ENCODE assay signal across 8 cellular contexts in genomic region chr3:150371741-150372254, GRCh38. TPM values are rescaled to one million over a fixed set of nuclear protein-coding genes. Genes with fewer than 3 reads are reported as not detected.
A peak's percentile ranks its signal among the peaks of the same experiment; 100 is the strongest.
DNase-seq lines count a peak whose midpoint lies in the region; ATAC-seq, FAIRE-seq and TF ChIP-seq lines count a peak whose summit lies in the region.

No MANE protein-coding gene starts in this region.

- H3K4me1 Mint-ChIP-seq in activated T-cell treated with anti-CD3 and anti-CD28 coated beads, Interleukin-2, amount 50 U/mL, for 4 hours (ENCODE audit: low read depth): peaks cover 6% of the 10 kb centered on the region

- H3K27ac ChIP-seq in A549 (peak overlapping the region; percentile 88 to 90), liver (ENCODE audit: low read depth in 1 of 2, low read length in 2 of 2) (peak overlapping the region; percentile 89 to 91), urinary bladder (ENCODE audit: low read depth) (peak overlapping the region; percentile 45)

- peak; percentile 72 for FAIRE-seq in A549 (lab: Jason Lieb, UNC)

- H3K27me3 ChIP-seq in liver (ENCODE audit: control insufficient read depth in 4 of 4, insufficient read depth in 4 of 4, low read length in 3 of 4): no peaks in the 10 kb centered on the region

- TF ChIP-seq CTCF in A549 (IDR thresholded peaks at IDR 0.05): no peak
- TF ChIP-seq CTCF in choroid plexus epithelial cell (conservative IDR thresholded peaks at IDR 0.05; ENCODE audit: low read depth, low read length): no peak
- TF ChIP-seq CTCF in liver (IDR thresholded peaks at IDR 0.05; ENCODE audit: low read depth, low read length, missing input control): no peak

- WGBS in A549 (ENCODE audit: missing lambda C conversion rate): 1% methylated on average over 6 of the region's 6 CpGs
- 19% methylated on average over 6 of the region's 6 CpGs for WGBS in liver
- 11% methylated on average over 6 of the region's 6 CpGs for WGBS in urinary bladder

- CTCF ChIA-PET in A549 (lab: Yijun Ruan, JAX): interaction anchor here (0.5 to 1.1 kb wide), 3 partner anchors 38 to 120 kb away, joined by 3 to 4 read pairs (median 3); no protein-coding TSS in a partner anchor

- no peaks in the 10 kb centered on the region for H3K9me3 ChIP-seq in A549
- no peaks in the 10 kb centered on the region for H3K9me3 ChIP-seq in liver (ENCODE audit: control insufficient read depth in 4 of 4, low read length in 3 of 4)

- peak; percentile 31 to 70; a peak in 2 of 5 replicates for TF ChIP-seq EP300 in A549 (IDR thresholded peaks at IDR 0.05)

- TF ChIP-seq POLR2A in A549 (IDR thresholded peaks at IDR 0.05; ENCODE audit: low read length): no peak

- H3K4me1 ChIP-seq in A549 (peaks cover 59% of the 10 kb centered on the region), liver (ENCODE audit: control insufficient read depth in 4 of 4, insufficient read depth in 4 of 4, low read length in 3 of 4) (peaks cover 2 to 10% (median 6%) of the 10 kb centered on the region in 4 donors), urinary bladder (ENCODE audit: insufficient read depth) (no peaks in the 10 kb centered on the region)

- H3K27me3 Mint-ChIP-seq in activated T-cell treated with anti-CD3 and anti-CD28 coated beads, Interleukin-2, amount 50 U/mL, for 4 hours (ENCODE audit: low read depth): peaks cover 12% of the 10 kb centered on the region

- ATAC-seq in A549: peak; percentile 69 to 73
- no peak for ATAC-seq in activated T-cell treated with anti-CD3 and anti-CD28 coated beads, Interleukin-2, amount 50 U/mL, for 4 hours

- DNase-seq in A549 (ENCODE audit: low read depth in 1 of 2, low spot score in 1 of 2) (peak; percentile 64 to 97), LoVo (ENCODE audit: low spot score) (peak; percentile 93), choroid plexus epithelial cell (ENCODE audit: low read depth) (peak; percentile 100), NCI-H146 (lab: John Stamatoyannopoulos, UW) (no peak)
- DNase-seq in activated T-cell treated with anti-CD3 and anti-CD28 coated beads, Interleukin-2, amount 50 U/mL, for 4 hours: no peak
- no peak for DNase-seq in stimulated activated naive CD4-positive, alpha-beta T cell (lab: John Stamatoyannopoulos, UW)

- TF ChIP-seq RAD21 in A549 (conservative IDR thresholded peaks at IDR 0.05 in 1 of 2, IDR thresholded peaks at IDR 0.05 in 1 of 2) (peak; percentile 15 to 26; a peak in 2 of 5 replicates), liver (IDR thresholded peaks at IDR 0.05) (peak; percentile 35 to 49)

- peak overlapping the region; percentile 90 for H3K4me2 ChIP-seq in A549

- no peaks in the 10 kb centered on the region for H3K9me3 Mint-ChIP-seq in activated T-cell treated with anti-CD3 and anti-CD28 coated beads, Interleukin-2, amount 50 U/mL, for 4 hours

- no peaks in the 10 kb centered on the region for H3K36me3 ChIP-seq in liver (ENCODE audit: control insufficient read depth in 4 of 4, insufficient read depth in 3 of 4, low read depth in 1 of 4, low read length in 3 of 4)
- H3K36me3 ChIP-seq in urinary bladder (ENCODE audit: insufficient read depth): no peaks in the 10 kb centered on the region

- H3K4me3 ChIP-seq in A549: peak overlapping the region; percentile 47
- peak overlapping the region; percentile 53 for H3K4me3 ChIP-seq in choroid plexus epithelial cell (ENCODE audit: low read depth, low read length)
- H3K4me3 ChIP-seq in liver (ENCODE audit: low read depth in 1 of 3, low read length in 3 of 3): peak overlapping the region in 2 of 3 donors; percentile 9 to 25
- H3K4me3 ChIP-seq in urinary bladder (ENCODE audit: low read depth, low read length): no peak overlapping the region

- H3K9ac ChIP-seq in liver (ENCODE audit: low read depth in 1 of 2, low read length in 2 of 2): peak overlapping the region; percentile 80 to 92

- POLR2A ChIA-PET in A549 (lab: Yijun Ruan, JAX): interaction anchor here (1.0 to 2.6 kb wide), 2 partner anchors 23 to 37 kb away, joined by 4 to 16 read pairs; partner anchors contain the start of gene TSC22D2

- H3K36me3 Mint-ChIP-seq in activated T-cell treated with anti-CD3 and anti-CD28 coated beads, Interleukin-2, amount 50 U/mL, for 4 hours (ENCODE audit: insufficient read depth): peaks cover 2% of the 10 kb centered on the region

- no peak overlapping the region for H3K4me3 Mint-ChIP-seq in activated T-cell treated with anti-CD3 and anti-CD28 coated beads, Interleukin-2, amount 50 U/mL, for 4 hours

TF ChIP-seq in A549, 52 proteins besides CTCF, POLR2A, EP300 and RAD21 (continues in another document):
- peak; percentile 65 for TF ChIP-seq MAX (IDR thresholded peaks at IDR 0.05)
- no peak for TF ChIP-seq HDAC2 (IDR thresholded peaks at IDR 0.05)
- TF ChIP-seq MAFK (IDR thresholded peaks at IDR 0.05; ENCODE audit: partially characterized antibody): peak; percentile 61
- peak; percentile 93 to 98 for TF ChIP-seq CEBPB (IDR thresholded peaks at IDR 0.05)
- TF ChIP-seq ESRRA (IDR thresholded peaks at IDR 0.05; ENCODE audit: borderline replicate concordance, low read length): no peak
- peak; percentile 94 for TF ChIP-seq JUNB (IDR thresholded peaks at IDR 0.05)
- peak; percentile 85 to 89; a peak in 3 of 5 replicates for TF ChIP-seq JUN (IDR thresholded peaks at IDR 0.05)
- peak; percentile 81 for TF ChIP-seq FOSL2 (IDR thresholded peaks at IDR 0.05)
- peak; percentile 96 for TF ChIP-seq FOSL2 (CRISPR knock-in tag; IDR thresholded peaks at IDR 0.05)
- no peak for TF ChIP-seq RNF2 (IDR thresholded peaks at IDR 0.05; ENCODE audit: borderline replicate concordance, low read depth)
- no peak for TF ChIP-seq CHD2 (IDR thresholded peaks at IDR 0.05; ENCODE audit: low read length, partially characterized antibody)
- peak; percentile 94 for TF ChIP-seq GATA3 (IDR thresholded peaks at IDR 0.05; ENCODE audit: borderline replicate concordance)
- no peak for TF ChIP-seq HMGXB4 (CRISPR knock-in tag; IDR thresholded peaks at IDR 0.05; ENCODE audit: borderline replicate concordance)

TF ChIP-seq in liver, 16 proteins besides CTCF, POLR2A, EP300 and RAD21 (continues in another document):
- TF ChIP-seq SP1 (IDR thresholded peaks at IDR 0.05): peak; percentile 71
- peak; percentile 42 to 51 for TF ChIP-seq HNF4A (conservative IDR thresholded peaks at IDR 0.05)
- TF ChIP-seq MAX (IDR thresholded peaks at IDR 0.05): peak; percentile 46
- peak; percentile 99 for TF ChIP-seq JUND (IDR thresholded peaks at IDR 0.05)
- peak; percentile 51 for TF ChIP-seq YY1 (IDR thresholded peaks at IDR 0.05)
- TF ChIP-seq GABPA (IDR thresholded peaks at IDR 0.05 in 1 of 2, conservative IDR thresholded peaks at IDR 0.05 in 1 of 2): peak in 1 of 2 donors; percentile 61
- TF ChIP-seq FOXA1 (IDR thresholded peaks at IDR 0.05): no peak
- TF ChIP-seq TAF1 (conservative IDR thresholded peaks at IDR 0.05): peak; percentile 51
- no peak for TF ChIP-seq ZBTB33 (IDR thresholded peaks at IDR 0.05)
- peak; percentile 13 to 53 for TF ChIP-seq RXRA (IDR thresholded peaks at IDR 0.05)
- no peak for TF ChIP-seq HNF4G (IDR thresholded peaks at IDR 0.05)

RNA-seq across cellular contexts. Expression of gene TSC22D2, which starts 36.3 kb away (rescaled TPM):
- polyA plus RNA-seq in A549 (2011; rRNA removed) (13.8 and 13.9 TPM in 2 replicates), A549 (2017; fragmentation: RNase III; extraction: RNeasy Plus Mini Kit Qiagen cat#74134 plus additional on column Dnase treatment) (8.8 to 11.1 TPM (median 10.1 TPM) in 3 replicates), liver (1 to 10 TPM; 4.0 to 6.2 TPM), urinary bladder (16.3 TPM)
- 3.2 and 4.0 TPM in 2 replicates for polyA plus RNA-seq in A549 (2012; cell fraction: cytosol; rRNA removed)
- polyA plus RNA-seq in A549 (2012; cell fraction: nucleus; rRNA removed): 5.5 and 7.9 TPM in 2 replicates
- 27.4 and 34.4 TPM in 2 replicates for polyA minus RNA-seq in A549 (2011; rRNA and poly(A)+ RNA removed)
- total RNA-seq in liver (1 to 10 TPM; 9.5 to 9.6 TPM), urinary bladder (48.3 TPM)
- 10 to 100 TPM; 19.5 to 20.9 (median 20.6) TPM for total RNA-seq in activated T-cell treated with anti-CD3 and anti-CD28 coated beads, Interleukin-2, amount 50 U/mL, for 4 hours

Comparison
In these comparisons a context has a peak if more than half of its experiments do, and no peak if none do; other contexts are left out.
1. ATAC-seq: peak in A549 (2 of 2); none in activated T-cell treated with anti-CD3 and anti-CD28 coated beads, Interleukin-2, amount 50 U/mL, for 4 hours (0 of 2).
2. DNase-seq: peak in A549 (2 of 2), LoVo (single experiment) and choroid plexus epithelial cell (single experiment); none in NCI-H146 (single experiment), activated T-cell treated with anti-CD3 and anti-CD28 coated beads, Interleukin-2, amount 50 U/mL, for 4 hours (single experiment) and stimulated activated naive CD4-positive, alpha-beta T cell (0 of 6).
3. Peak in every context shown above with its lines, with median percentiles within 50 percentile points of each other: H3K27ac ChIP-seq.